23 cellular contexts compared by ENCODE assay signal in genomic region chr13:110236431-110236830, GRCh38.
A peak's percentile ranks its signal among the peaks of the same experiment; 100 is the strongest.
DNase-seq lines count a peak whose midpoint lies in the region; ATAC-seq and TF ChIP-seq lines count a peak whose summit lies in the region.
"Had no signal": no experiment of that assay in that cellular context is flagged by ENCODE, and none has a peak within 500 bp of the region (broad histone marks: within the 10 kb centered on the region; RNA-seq: fewer than 3 reads in every experiment).

No MANE protein-coding gene starts in this region.

- TF ChIP-seq CTCF in H9 (conservative IDR thresholded peaks at IDR 0.05): no peak
- no peak for TF ChIP-seq CTCF in endothelial cell (IDR thresholded peaks at IDR 0.05; ENCODE audit: unreplicated experiment)
- TF ChIP-seq CTCF in thoracic aorta (IDR thresholded peaks at IDR 0.05): no peak

- H3K27me3 ChIP-seq in H9 (ENCODE audit: insufficient read depth, low read length): no peaks in the 10 kb centered on the region
- no peaks in the 10 kb centered on the region for H3K27me3 ChIP-seq in neuronal stem cell (ENCODE audit: control insufficient read depth in 3 of 3, insufficient read depth in 3 of 3, low read depth in 1 of 3, low read length in 3 of 3)
- no peaks in the 10 kb centered on the region for H3K27me3 ChIP-seq in thoracic aorta (replicated peaks; ENCODE audit: insufficient read depth)
- H3K27me3 ChIP-seq in Karpas-422 (ENCODE audit: low read length): no peaks in the 10 kb centered on the region
- H3K27me3 ChIP-seq: adrenal gland, testis had no signal

- no peak overlapping the region for H3K18ac ChIP-seq in H9 (ENCODE audit: insufficient read length, low read depth, low read length)
- peak overlapping the region; percentile 44 for H3K18ac ChIP-seq in neuronal stem cell (ENCODE audit: low read length)

- no peak overlapping the region for H3K27ac ChIP-seq in H9 (ENCODE audit: insufficient read length, low read depth, low read length)
- H3K27ac ChIP-seq in neuronal stem cell (replicated peaks; ENCODE audit: low read length): no peak overlapping the region
- peak overlapping the region; percentile 51 to 79 for H3K27ac ChIP-seq in thoracic aorta
- H3K27ac ChIP-seq in Karpas-422 (ENCODE audit: low read length): no peak overlapping the region

- H3K23ac ChIP-seq in H9 (ENCODE audit: insufficient read length, low read depth, low read length) (no peak overlapping the region), neuronal stem cell (ENCODE audit: low read depth, low read length, poor library complexity) (no peak overlapping the region)

- no peak overlapping the region for H2BK5ac ChIP-seq in H9 (ENCODE audit: insufficient read length, low read length)
- H2BK5ac ChIP-seq in neuronal stem cell (ENCODE audit: low read length): no peak overlapping the region

- WGBS in H9 (ENCODE audit: extremely low coverage, insufficient read length, low lambda C conversion rate): no CpG with 5 or more reads among the region's 10 CpGs
- no CpG with 5 or more reads among the region's 10 CpGs for WGBS in neuronal stem cell (ENCODE audit: extremely low coverage in 2 of 2, insufficient read length in 2 of 2, insufficient replicate concordance in 1 of 2), 2 donors

- no peaks in the 10 kb centered on the region for H3K36me3 Mint-ChIP-seq in H9 (ENCODE audit: insufficient read depth in 1 of 3, low read depth in 3 of 3)
- H3K36me3 Mint-ChIP-seq in endothelial cell (ENCODE audit: low read depth, unreplicated experiment): peaks cover 42% of the 10 kb centered on the region
- H3K36me3 Mint-ChIP-seq: memory B cell; naive thymus-derived CD4-positive, alpha-beta T cell had no signal

- H3K4ac ChIP-seq in H9 (ENCODE audit: low read depth, low read length): no peak overlapping the region
- H3K4ac ChIP-seq in neuronal stem cell (ENCODE audit: low read length): no peak overlapping the region

- H4K20me1 ChIP-seq in H9 (ENCODE audit: control insufficient read depth, insufficient read depth, insufficient read length) (no peaks in the 10 kb centered on the region), Karpas-422 (ENCODE audit: insufficient read depth, low read depth, low read length) (no peaks in the 10 kb centered on the region)

- H2BK20ac ChIP-seq in H9 (ENCODE audit: low read depth, low read length, poor library complexity, severe bottlenecking): no peak overlapping the region

- H3K4me2 ChIP-seq in H9 (ENCODE audit: insufficient read depth, insufficient read length, low read length) (no peak overlapping the region), neuronal stem cell (ENCODE audit: insufficient read depth, low read length, poor library complexity, severe bottlenecking) (no peak overlapping the region), Karpas-422 (ENCODE audit: low read depth, low read length, poor library complexity, severe bottlenecking) (no peak overlapping the region)
- H3K4me2 ChIP-seq: GM23338 had no signal

- no peak overlapping the region for H3K4me3 Mint-ChIP-seq in H9
- H3K4me3 Mint-ChIP-seq in endothelial cell (ENCODE audit: unreplicated experiment): no peak overlapping the region
- H3K4me3 Mint-ChIP-seq: activated CD4-positive, alpha-beta memory T cell treated with anti-CD3 and anti-CD28 coated beads, Interleukin-2, amount 10 ng/mL, durations not matched to agents 7 days and 5 days; GM23338; memory B cell; naive thymus-derived CD4-positive, alpha-beta T cell had no signal

- H3K9me3 Mint-ChIP-seq in H9: no peaks in the 10 kb centered on the region
- no peaks in the 10 kb centered on the region for H3K9me3 Mint-ChIP-seq in endothelial cell (ENCODE audit: unreplicated experiment)
- H3K9me3 Mint-ChIP-seq: activated CD4-positive, alpha-beta memory T cell treated with anti-CD3 and anti-CD28 coated beads, Interleukin-2, amount 10 ng/mL, durations not matched to agents 7 days and 5 days; GM23338; memory B cell; naive thymus-derived CD4-positive, alpha-beta T cell had no signal

- no peaks in the 10 kb centered on the region for H3K27me3 Mint-ChIP-seq in H9 (ENCODE audit: low read depth)
- H3K27me3 Mint-ChIP-seq in endothelial cell (ENCODE audit: unreplicated experiment): peaks cover 13% of the 10 kb centered on the region

- H3K9ac ChIP-seq in H9 (ENCODE audit: extremely low read depth, insufficient read length, low read length) (no peak overlapping the region), neuronal stem cell (ENCODE audit: low read depth, low read length, poor library complexity) (no peak overlapping the region), Karpas-422 (ENCODE audit: low read length) (no peak overlapping the region)

- H3K9me2 ChIP-seq in Karpas-422 (replicated peaks; ENCODE audit: insufficient read depth, low read length): no peaks in the 10 kb centered on the region

- H3K23me2 ChIP-seq in H9 (ENCODE audit: insufficient read length, low read depth, low read length, poor library complexity, severe bottlenecking): no peaks in the 10 kb centered on the region

- H3K79me1 ChIP-seq in H9 (ENCODE audit: insufficient read depth, low read depth, low read length, poor library complexity, severe bottlenecking) (no peaks in the 10 kb centered on the region), neuronal stem cell (ENCODE audit: low read depth, low read length) (no peaks in the 10 kb centered on the region)

- H2BK15ac ChIP-seq in H9 (ENCODE audit: low read depth, low read length): 0 out of 2 replicates have a peak overlapping the region, but pooled peaks have one; percentile 48
- H2BK15ac ChIP-seq in neuronal stem cell (ENCODE audit: low read length): no peak overlapping the region

- H3K56ac ChIP-seq in H9 (ENCODE audit: insufficient read length, low read depth, low read length): no peak overlapping the region

- H2BK12ac ChIP-seq in H9 (ENCODE audit: insufficient read length, low read depth, low read length) (no peak overlapping the region), neuronal stem cell (ENCODE audit: low read length) (no peak overlapping the region)

- no peak overlapping the region for H4K91ac ChIP-seq in H9 (ENCODE audit: insufficient read length, low read depth, low read length)
- no peak overlapping the region for H4K91ac ChIP-seq in neuronal stem cell (ENCODE audit: low read depth, low read length, poor library complexity)

- no peak overlapping the region for H2BK120ac ChIP-seq in H9 (ENCODE audit: low read depth, low read length, poor library complexity, severe bottlenecking)
- H2BK120ac ChIP-seq in neuronal stem cell (ENCODE audit: low read depth, low read length): no peak overlapping the region

- H3K14ac ChIP-seq in H9 (ENCODE audit: insufficient read depth, low read length) (no peak overlapping the region), neuronal stem cell (ENCODE audit: low read length) (no peak overlapping the region)

- no peak overlapping the region for H3K4me3 ChIP-seq in neuronal stem cell (ENCODE audit: low read length in 2 of 2)
- H3K4me3 ChIP-seq in thoracic aorta: peak overlapping the region; percentile 4
- H3K4me3 ChIP-seq in Karpas-422 (ENCODE audit: low read length): no peak overlapping the region
- H3K4me3 ChIP-seq: adrenal gland, dorsolateral prefrontal cortex, GM23338, testis had no signal

- no peak overlapping the region for H4K5ac ChIP-seq in H9 (ENCODE audit: insufficient read length, low read depth, low read length)

- H3K4me1 Mint-ChIP-seq in H9 (no peaks in the 10 kb centered on the region), endothelial cell (ENCODE audit: unreplicated experiment) (peaks cover 81% of the 10 kb centered on the region)
- H3K4me1 Mint-ChIP-seq: activated CD4-positive, alpha-beta memory T cell treated with anti-CD3 and anti-CD28 coated beads, Interleukin-2, amount 10 ng/mL, durations not matched to agents 7 days and 5 days; memory B cell; naive thymus-derived CD4-positive, alpha-beta T cell had no signal

- ATAC-seq in thoracic aorta (ENCODE audit: insufficient number of reproducible peaks, low FRiP score, low read depth) (no peak), HG03571 (IDR thresholded peaks at IDR 0.05; ENCODE audit: unreplicated experiment) (no peak)
- ATAC-seq: GM23338; naive thymus-derived CD4-positive, alpha-beta T cell had no signal

- no peak overlapping the region for H4K8ac ChIP-seq in H9 (replicated peaks; ENCODE audit: insufficient read length, low read depth, low read length)
- H4K8ac ChIP-seq in neuronal stem cell (ENCODE audit: low read depth, low read length): no peak overlapping the region

- H3K36me3 ChIP-seq in neuronal stem cell (replicated peaks in 1 of 2; ENCODE audit: control insufficient read depth in 2 of 2, insufficient read depth in 2 of 2, low read length in 2 of 2) (peaks cover 0 to 21% of the 10 kb centered on the region in 2 donors), thoracic aorta (no peaks in the 10 kb centered on the region), Karpas-422 (ENCODE audit: insufficient read depth, low read length) (no peaks in the 10 kb centered on the region)

- H3K27ac Mint-ChIP-seq in H9 (peak overlapping the region in 1 of 3 experiments; percentile 24; a peak in 1 of 7 replicates), endothelial cell (ENCODE audit: unreplicated experiment) (peak overlapping the region; percentile 76)
- H3K27ac Mint-ChIP-seq: activated CD4-positive, alpha-beta memory T cell treated with anti-CD3 and anti-CD28 coated beads, Interleukin-2, amount 10 ng/mL, durations not matched to agents 7 days and 5 days; memory B cell; naive thymus-derived CD4-positive, alpha-beta T cell had no signal

- H3K4me1 ChIP-seq in H9 (ENCODE audit: insufficient read depth, low read length) (no peaks in the 10 kb centered on the region), neuronal stem cell (ENCODE audit: control insufficient read depth in 2 of 2, insufficient read depth in 1 of 2, low read depth in 1 of 2, low read length in 2 of 2) (peaks cover 0 to 8% of the 10 kb centered on the region in 2 donors), thoracic aorta (ENCODE audit: control insufficient read depth in 1 of 2, low read depth in 2 of 2) (peaks cover 42 to 91% of the 10 kb centered on the region in 2 donors), Karpas-422 (ENCODE audit: low read length) (no peaks in the 10 kb centered on the region)

- H2AFZ ChIP-seq in H9 (ENCODE audit: low read length) (no peak overlapping the region), neuronal stem cell (ENCODE audit: low read length) (no peak overlapping the region), Karpas-422 (ENCODE audit: low read length) (no peak overlapping the region)
- H2AFZ ChIP-seq: GM23338 had no signal

- no peaks in the 10 kb centered on the region for H3K79me2 ChIP-seq in H9 (ENCODE audit: insufficient read depth, low read length)
- no peaks in the 10 kb centered on the region for H3K79me2 ChIP-seq in Karpas-422 (ENCODE audit: low read length)

- DNase-seq in H9 (no peak), endothelial cell (ENCODE audit: low spot score) (peak; percentile 3), neuronal stem cell (ENCODE audit: low spot score) (no peak), thoracic aorta (ENCODE audit: low spot score) (no peak), Karpas-422 (no peak), NCI-H524 (lab: John Stamatoyannopoulos, UW) (no peak), inferior parietal cortex (ENCODE audit: extremely low spot score) (no peak)
- DNase-seq: ACHN; activated CD4-positive, alpha-beta memory T cell treated with anti-CD3 and anti-CD28 coated beads, Interleukin-2, amount 10 ng/mL, durations not matched to agents 7 days and 5 days; activated CD4-positive, CD25-positive, alpha-beta regulatory T cell; activated gamma-delta T cell; C1 segment of cervical spinal cord; dorsolateral prefrontal cortex; islet precursor cell; naive thymus-derived CD4-positive, alpha-beta T cell; NCI-H1048; NCI-H187; NCI-H748 treated with DMSO at 0.1 percent for 48 hours had no signal

- H3T11ph ChIP-seq in H9 (ENCODE audit: low read length): no peak overlapping the region

- no peak overlapping the region for H2AK5ac ChIP-seq in H9 (ENCODE audit: insufficient read length, low read length)
- H2AK5ac ChIP-seq in neuronal stem cell (ENCODE audit: low read depth, low read length): no peak overlapping the region

- H3K9me3 ChIP-seq in H9 (ENCODE audit: control insufficient read depth, low read depth, low read length) (no peaks in the 10 kb centered on the region), neuronal stem cell (replicated peaks in 1 of 2; ENCODE audit: control insufficient read depth in 2 of 2, insufficient read depth in 1 of 2, low read depth in 1 of 2, low read length in 2 of 2) (peaks cover 0 to 3% of the 10 kb centered on the region in 2 donors), thoracic aorta (no peaks in the 10 kb centered on the region), Karpas-422 (ENCODE audit: low read length) (no peaks in the 10 kb centered on the region)
- H3K9me3 ChIP-seq: adrenal gland, testis had no signal

Comparison
In these comparisons a context has a peak if more than half of its experiments do, and no peak if none do; other contexts are left out.
1. H3K27ac ChIP-seq: peak in thoracic aorta (2 of 2); none in H9 (single experiment), neuronal stem cell (single experiment) and Karpas-422 (single experiment).